Comparison of ENCODE assay signal across 1 cellular context in the genomic region with DNA sequence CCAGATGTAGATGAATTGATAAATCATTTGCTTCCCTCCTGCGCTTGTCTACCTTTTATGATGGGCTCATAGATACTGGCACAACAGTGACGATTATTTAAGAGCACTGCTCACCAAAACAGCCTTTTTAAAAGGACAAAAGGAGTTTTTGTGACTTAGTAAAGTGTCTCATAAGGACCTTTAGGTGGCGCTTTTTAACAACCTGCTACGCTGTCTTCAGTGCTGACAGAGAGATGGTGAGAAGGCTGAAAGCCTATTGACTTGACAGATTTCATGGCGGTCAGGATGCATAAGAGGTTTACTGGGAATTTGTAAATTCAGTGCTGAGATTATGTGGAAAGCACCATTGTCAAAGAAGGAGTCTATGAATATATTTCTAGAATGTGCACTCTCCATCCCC.
TF ChIP-seq lines count a peak whose summit lies in the region.

No MANE protein-coding gene starts in this region.

TF ChIP-seq in K562, 482 proteins besides CTCF, POLR2A, EP300 and RAD21 (continued from another document):
- TF ChIP-seq, protein P1, sequence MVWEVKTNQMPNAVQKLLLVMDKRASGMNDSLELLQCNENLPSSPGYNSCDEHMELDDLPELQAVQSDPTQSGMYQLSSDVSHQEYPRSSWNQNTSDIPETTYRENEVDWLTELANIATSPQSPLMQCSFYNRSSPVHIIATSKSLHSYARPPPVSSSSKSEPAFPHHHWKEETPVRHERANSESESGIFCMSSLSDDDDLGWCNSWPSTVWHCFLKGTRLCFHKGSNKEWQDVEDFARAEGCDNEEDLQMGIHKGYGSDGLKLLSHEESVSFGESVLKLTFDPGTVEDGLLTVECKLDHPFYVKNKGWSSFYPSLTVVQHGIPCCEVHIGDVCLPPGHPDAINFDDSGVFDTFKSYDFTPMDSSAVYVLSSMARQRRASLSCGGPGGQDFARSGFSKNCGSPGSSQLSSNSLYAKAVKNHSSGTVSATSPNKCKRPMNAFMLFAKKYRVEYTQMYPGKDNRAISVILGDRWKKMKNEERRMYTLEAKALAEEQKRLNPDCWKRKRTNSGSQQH (CRISPR knock-in tag; IDR thresholded peaks at IDR 0.05), result no peak
- TF ChIP-seq, protein P2, sequence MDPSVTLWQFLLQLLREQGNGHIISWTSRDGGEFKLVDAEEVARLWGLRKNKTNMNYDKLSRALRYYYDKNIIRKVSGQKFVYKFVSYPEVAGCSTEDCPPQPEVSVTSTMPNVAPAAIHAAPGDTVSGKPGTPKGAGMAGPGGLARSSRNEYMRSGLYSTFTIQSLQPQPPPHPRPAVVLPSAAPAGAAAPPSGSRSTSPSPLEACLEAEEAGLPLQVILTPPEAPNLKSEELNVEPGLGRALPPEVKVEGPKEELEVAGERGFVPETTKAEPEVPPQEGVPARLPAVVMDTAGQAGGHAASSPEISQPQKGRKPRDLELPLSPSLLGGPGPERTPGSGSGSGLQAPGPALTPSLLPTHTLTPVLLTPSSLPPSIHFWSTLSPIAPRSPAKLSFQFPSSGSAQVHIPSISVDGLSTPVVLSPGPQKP (CRISPR knock-in tag; IDR thresholded peaks at IDR 0.05), result no peak
- TF ChIP-seq, protein P3, sequence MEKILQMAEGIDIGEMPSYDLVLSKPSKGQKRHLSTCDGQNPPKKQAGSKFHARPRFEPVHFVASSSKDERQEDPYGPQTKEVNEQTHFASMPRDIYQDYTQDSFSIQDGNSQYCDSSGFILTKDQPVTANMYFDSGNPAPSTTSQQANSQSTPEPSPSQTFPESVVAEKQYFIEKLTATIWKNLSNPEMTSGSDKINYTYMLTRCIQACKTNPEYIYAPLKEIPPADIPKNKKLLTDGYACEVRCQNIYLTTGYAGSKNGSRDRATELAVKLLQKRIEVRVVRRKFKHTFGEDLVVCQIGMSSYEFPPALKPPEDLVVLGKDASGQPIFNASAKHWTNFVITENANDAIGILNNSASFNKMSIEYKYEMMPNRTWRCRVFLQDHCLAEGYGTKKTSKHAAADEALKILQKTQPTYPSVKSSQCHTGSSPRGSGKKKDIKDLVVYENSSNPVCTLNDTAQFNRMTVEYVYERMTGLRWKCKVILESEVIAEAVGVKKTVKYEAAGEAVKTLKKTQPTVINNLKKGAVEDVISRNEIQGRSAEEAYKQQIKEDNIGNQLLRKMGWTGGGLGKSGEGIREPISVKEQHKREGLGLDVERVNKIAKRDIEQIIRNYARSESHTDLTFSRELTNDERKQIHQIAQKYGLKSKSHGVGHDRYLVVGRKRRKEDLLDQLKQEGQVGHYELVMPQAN (IDR thresholded peaks at IDR 0.05; ENCODE audit: borderline replicate concordance), result no peak
- TF ChIP-seq ELF4 (CRISPR knock-in tag; IDR thresholded peaks at IDR 0.05), result no peak
- TF ChIP-seq, protein P4, sequence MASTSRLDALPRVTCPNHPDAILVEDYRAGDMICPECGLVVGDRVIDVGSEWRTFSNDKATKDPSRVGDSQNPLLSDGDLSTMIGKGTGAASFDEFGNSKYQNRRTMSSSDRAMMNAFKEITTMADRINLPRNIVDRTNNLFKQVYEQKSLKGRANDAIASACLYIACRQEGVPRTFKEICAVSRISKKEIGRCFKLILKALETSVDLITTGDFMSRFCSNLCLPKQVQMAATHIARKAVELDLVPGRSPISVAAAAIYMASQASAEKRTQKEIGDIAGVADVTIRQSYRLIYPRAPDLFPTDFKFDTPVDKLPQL (IDR thresholded peaks at IDR 0.05; ENCODE audit: extremely low read depth, insufficient read length), result no peak
